20 cellular contexts compared by ENCODE assay signal in genomic region chr9:16461851-16462250, GRCh38.
DNase-seq lines count a peak whose midpoint lies in the region; ATAC-seq and TF ChIP-seq lines count a peak whose summit lies in the region.
"Had no signal": no experiment of that assay in that cellular context is flagged by ENCODE, and none has a peak within 500 bp of the region (broad histone marks: within the 10 kb centered on the region; RNA-seq: fewer than 3 reads in every experiment).

No MANE protein-coding gene starts in this region.

- no peak overlapping the region for H4K91ac ChIP-seq in mesenchymal stem cell (ENCODE audit: low read length)

- POLR2A ChIA-PET in activated CD4-positive, alpha-beta memory T cell treated with anti-CD3 and anti-CD28 coated beads for 36 hours (lab: Charles Lee), result no interaction called here

- no peak overlapping the region for H3K4ac ChIP-seq in mesenchymal stem cell (ENCODE audit: low read depth in 1 of 2, low read length in 2 of 2)

- intact Hi-C loops in sigmoid colon (cut with DNase I), result no loop called here
- intact Hi-C loops in activated CD4-positive, alpha-beta memory T cell treated with anti-CD3 and anti-CD28 coated beads for 36 hours (cut with micrococcal nuclease), result no loop called here

- peaks cover 24% of the 10 kb centered on the region for H3K79me1 ChIP-seq in mesenchymal stem cell (replicated peaks; ENCODE audit: low read length, poor library complexity, severe bottlenecking)

- no peak overlapping the region for H3K18ac ChIP-seq in mesenchymal stem cell (ENCODE audit: low read depth in 1 of 2, low read length in 2 of 2)

- H2BK5ac ChIP-seq in mesenchymal stem cell (ENCODE audit: low read depth, low read length, poor library complexity, severe bottlenecking), result no peak overlapping the region

- H3K23ac ChIP-seq in mesenchymal stem cell (ENCODE audit: low read length in 2 of 2), result no peak overlapping the region

- TF ChIP-seq CTCF in VCaP (conservative IDR thresholded peaks at IDR 0.05) (no peak), sigmoid colon (IDR thresholded peaks at IDR 0.05) (no peak)

- no peak for TF ChIP-seq POLR2A in sigmoid colon (IDR thresholded peaks at IDR 0.05)

- H3K4me3 ChIP-seq in mesenchymal stem cell (ENCODE audit: insufficient read depth in 1 of 2, low read depth in 1 of 2, low read length in 2 of 2) (no peak overlapping the region), sigmoid colon (no peak overlapping the region)
- H3K4me3 ChIP-seq: MG63 had no signal

- peak; percentile 31 for DNase-seq in NCI-H1092 treated with DMSO at 0.1 percent for 48 hours (lab: John Stamatoyannopoulos, UW)
- no peak for DNase-seq in NCI-H1092 (lab: John Stamatoyannopoulos, UW)
- DNase-seq in mesenchymal stem cell, result no peak
- no peak for DNase-seq in sigmoid colon
- no peak for DNase-seq in DMS 273 treated with DMSO at 0.1 percent for 48 hours (lab: John Stamatoyannopoulos, UW)
- DNase-seq in activated CD4-positive, alpha-beta memory T cell treated with anti-CD3 and anti-CD28 coated beads for 36 hours, result no peak
- DNase-seq: 8988T; Caco-2; CD4-positive, alpha-beta T cell; MG63; NCI-H1048; NCI-H146; NCI-H2029 treated with DMSO at 0.1 percent for 48 hours; NCI-H446 treated with DMSO at 0.1 percent for 48 hours; NK-92 treated with Interleukin-12 subunit alpha and Interleukin-12 subunit beta, amount 100 ng/mL, for 24 hours; Right ventricle myocardium superior had no signal

- no peaks in the 10 kb centered on the region for H3K27me3 ChIP-seq in mesenchymal stem cell (ENCODE audit: control insufficient read depth in 1 of 2, insufficient read depth in 1 of 2, low read length in 2 of 2)
- no peaks in the 10 kb centered on the region for H3K27me3 ChIP-seq in sigmoid colon
- H3K27me3 ChIP-seq: MG63 had no signal

- H3K4me1 ChIP-seq in mesenchymal stem cell (ENCODE audit: control insufficient read depth, insufficient read depth, low read depth, low read length) (peaks cover 9% of the 10 kb centered on the region), sigmoid colon (peaks cover 0 to 54% (median 36%) of the 10 kb centered on the region in 4 donors)
- H3K4me1 ChIP-seq: Caco-2 had no signal

- no peak overlapping the region for H3K27ac Mint-ChIP-seq in activated CD4-positive, alpha-beta memory T cell treated with anti-CD3 and anti-CD28 coated beads for 36 hours
- H3K27ac Mint-ChIP-seq: CD4-positive, alpha-beta T cell; IgD-negative memory B cell had no signal

- no peak for TF ChIP-seq EP300 in sigmoid colon (IDR thresholded peaks at IDR 0.05)

- H3K9me3 ChIP-seq in mesenchymal stem cell (ENCODE audit: control insufficient read depth, low read length), result no peaks in the 10 kb centered on the region
- H3K9me3 ChIP-seq in sigmoid colon, result no peaks in the 10 kb centered on the region
- H3K9me3 ChIP-seq: Caco-2, MG63 had no signal

- no peaks in the 10 kb centered on the region for H3K36me3 Mint-ChIP-seq in activated CD4-positive, alpha-beta memory T cell treated with anti-CD3 and anti-CD28 coated beads for 36 hours
- H3K36me3 Mint-ChIP-seq: IgD-negative memory B cell had no signal

- no peak overlapping the region for H2AK5ac ChIP-seq in mesenchymal stem cell (ENCODE audit: low read length, severe bottlenecking)

- H2BK15ac ChIP-seq in mesenchymal stem cell (ENCODE audit: low read depth, poor library complexity, severe bottlenecking), result no peak overlapping the region

- H3K4me3 Mint-ChIP-seq in activated CD4-positive, alpha-beta memory T cell treated with anti-CD3 and anti-CD28 coated beads for 36 hours, result no peak overlapping the region
- H3K4me3 Mint-ChIP-seq: CD4-positive, alpha-beta T cell; IgD-negative memory B cell had no signal

- no peaks in the 10 kb centered on the region for H3K27me3 Mint-ChIP-seq in activated CD4-positive, alpha-beta memory T cell treated with anti-CD3 and anti-CD28 coated beads for 36 hours
- H3K27me3 Mint-ChIP-seq: CD4-positive, alpha-beta T cell; IgD-negative memory B cell had no signal

- no peaks in the 10 kb centered on the region for H3K4me1 Mint-ChIP-seq in activated CD4-positive, alpha-beta memory T cell treated with anti-CD3 and anti-CD28 coated beads for 36 hours (ENCODE audit: low read depth)

- WGBS in mesenchymal stem cell, result 85% methylated on average over 2 of the region's 2 CpGs
- 71 to 82% methylated on average over 2 of the region's 2 CpGs for WGBS in sigmoid colon, 2 donors

- no peak for ATAC-seq in GM19023 (IDR thresholded peaks at IDR 0.05; ENCODE audit: unreplicated experiment)

- H2BK12ac ChIP-seq in mesenchymal stem cell (ENCODE audit: low read length in 2 of 2), result no peak overlapping the region

- no peak overlapping the region for H4K8ac ChIP-seq in mesenchymal stem cell (ENCODE audit: low read length)

- H3K27ac ChIP-seq in VCaP, result peak overlapping the region; percentile 48
- peak overlapping the region; percentile 1 for H3K27ac ChIP-seq in mesenchymal stem cell (ENCODE audit: low read length, poor library complexity, severe bottlenecking)
- peak overlapping the region in 3 of 4 donors; percentile 49 to 65 (median 64) for H3K27ac ChIP-seq in sigmoid colon
- H3K27ac ChIP-seq: HL-60 had no signal

- no peak overlapping the region for H3K9ac ChIP-seq in mesenchymal stem cell (ENCODE audit: low read length)

- H3K14ac ChIP-seq in mesenchymal stem cell (ENCODE audit: low read length in 2 of 2), result no peak overlapping the region

- CTCF ChIA-PET in activated CD4-positive, alpha-beta memory T cell treated with anti-CD3 and anti-CD28 coated beads for 36 hours (lab: Charles Lee), result no interaction called here

- no peak overlapping the region for H2AFZ ChIP-seq in mesenchymal stem cell (ENCODE audit: low read depth, low read length)

- H2BK120ac ChIP-seq in mesenchymal stem cell (ENCODE audit: low read depth, low read length), result no peak overlapping the region

- H3K9me3 Mint-ChIP-seq in activated CD4-positive, alpha-beta memory T cell treated with anti-CD3 and anti-CD28 coated beads for 36 hours, result peaks cover 7% of the 10 kb centered on the region

- H3K4me2 ChIP-seq in mesenchymal stem cell (ENCODE audit: low read length, poor library complexity, severe bottlenecking), result no peak overlapping the region

- H3K36me3 ChIP-seq in mesenchymal stem cell (ENCODE audit: control insufficient read depth in 1 of 2, insufficient read depth in 2 of 2, low read depth in 1 of 2, low read length in 2 of 2) (no peaks in the 10 kb centered on the region), sigmoid colon (no peaks in the 10 kb centered on the region)

Comparison
In these comparisons a context has a peak if more than half of its experiments do, and no peak if none do; other contexts are left out.
1. H3K27ac ChIP-seq: peak in every context shown above with its lines; median percentile 64 in sigmoid colon; 48 in VCaP; 1 in mesenchymal stem cell.